17 cellular contexts compared by ENCODE assay signal in genomic region chr17:57418463-57419246, GRCh38.
"Had no signal": no experiment of that assay in that cellular context is flagged by ENCODE, and none has a peak within 500 bp of the region (broad histone marks: within the 10 kb centered on the region; RNA-seq: fewer than 3 reads in every experiment).

No MANE protein-coding gene starts in this region.

- DNase-seq: activated CD4-positive, alpha-beta T cell treated with anti-CD3 and anti-CD28 coated beads, Interleukin-2, amount 10 ng/mL, durations not matched to agents 7 days and 5 days; activated CD4-positive, CD25-positive, alpha-beta regulatory T cell; activated CD8-positive, alpha-beta memory T cell treated with anti-CD3 and anti-CD28 coated beads for 24 hours; activated CD8-positive, alpha-beta memory T cell treated with anti-CD3 and anti-CD28 coated beads, Interleukin-2, amount 50 U/mL, for 48 hours; activated naive CD4-positive, alpha-beta T cell treated with Interleukin-2 at 50 U/mL for 16 hours; body of pancreas; cortex of kidney; effector CD4-positive, alpha-beta T cell; gastrocnemius medialis; heart left ventricle; left ventricle myocardium inferior; ovary; stimulated activated CD4-positive, alpha-beta T cell treated with anti-CD3 and anti-CD28 coated beads, Interleukin-4, amount 100 ng/mL, for 1 hour; T-helper 9 cell; tibial artery had no signal

- H3K9me3 ChIP-seq: body of pancreas, gastrocnemius medialis, heart left ventricle, left ventricle myocardium inferior, ovary, tibial artery had no signal

- H3K27me3 Mint-ChIP-seq: activated CD4-positive, alpha-beta T cell treated with anti-CD3 and anti-CD28 coated beads, Interleukin-2, amount 10 ng/mL, durations not matched to agents 7 days and 5 days had no signal

- ATAC-seq: body of pancreas, gastrocnemius medialis, heart left ventricle, sciatic nerve had no signal

- H3K27me3 ChIP-seq: body of pancreas, gastrocnemius medialis, heart left ventricle, ovary, tibial artery had no signal

- H3K9me3 Mint-ChIP-seq: activated CD4-positive, alpha-beta T cell treated with anti-CD3 and anti-CD28 coated beads, Interleukin-2, amount 10 ng/mL, durations not matched to agents 7 days and 5 days had no signal

- H3K27ac Mint-ChIP-seq: activated CD4-positive, alpha-beta T cell treated with anti-CD3 and anti-CD28 coated beads, Interleukin-2, amount 10 ng/mL, durations not matched to agents 7 days and 5 days had no signal

- H3K4me3 Mint-ChIP-seq: activated CD4-positive, alpha-beta T cell treated with anti-CD3 and anti-CD28 coated beads, Interleukin-2, amount 10 ng/mL, durations not matched to agents 7 days and 5 days had no signal

- H3K36me3 ChIP-seq: gastrocnemius medialis, heart left ventricle, left ventricle myocardium inferior, ovary, tibial artery had no signal

- H3K4me3 ChIP-seq: body of pancreas, gastrocnemius medialis, heart left ventricle, left ventricle myocardium inferior, ovary, smooth muscle cell, tibial artery had no signal

- H3K27ac ChIP-seq: body of pancreas, heart left ventricle, left ventricle myocardium inferior, ovary, tibial artery had no signal
